In genomic region chr6:53627391-53628218, GRCh38 we compare ENCODE assay signal across 16 cellular contexts. TPM values are rescaled to one million over a fixed set of nuclear protein-coding genes. Genes with fewer than 3 reads are reported as not detected.
A peak's percentile ranks its signal among the peaks of the same experiment; 100 is the strongest.
DNase-seq lines count a peak whose midpoint lies in the region; ATAC-seq and TF ChIP-seq lines count a peak whose summit lies in the region.
"Had no signal": no experiment of that assay in that cellular context is flagged by ENCODE, and none has a peak within 500 bp of the region (broad histone marks: within the 10 kb centered on the region; RNA-seq: fewer than 3 reads in every experiment).

No MANE protein-coding gene starts in this region.

- H2AFZ ChIP-seq in PC-3 (ENCODE audit: low read length), result peak overlapping the region; percentile 31

- H3K9me2 ChIP-seq in PC-3 (replicated peaks; ENCODE audit: low read length), result no peaks in the 10 kb centered on the region

- H3K36me3 ChIP-seq in PC-3 (ENCODE audit: low read depth, low read length), result no peaks in the 10 kb centered on the region
- H3K36me3 ChIP-seq: tibial nerve had no signal

- POLR2A ChIA-PET in PC-3 (lab: Charles Lee; ENCODE audit: unreplicated experiment), result no interaction called here

- H3K4me3 ChIP-seq in PC-3 (ENCODE audit: low read length) (peak overlapping the region; percentile 46; the same call in 1 of the 2 replicates), epithelial cell of esophagus (ENCODE audit: low read length) (no peak overlapping the region)

- H4K20me1 ChIP-seq in PC-3 (ENCODE audit: low read length), result no peaks in the 10 kb centered on the region

- H3K27me3 Mint-ChIP-seq in Calu3 (ENCODE audit: unreplicated experiment) (no peaks in the 10 kb centered on the region), progenitor cell of endocrine pancreas (no peaks in the 10 kb centered on the region)

- H3K79me2 ChIP-seq in PC-3 (ENCODE audit: low read length), result no peaks in the 10 kb centered on the region

- DNase-seq in Calu3 (no peak), PC-3 (no peak), epithelial cell of esophagus (ENCODE audit: low read depth) (peak; percentile 74), progenitor cell of endocrine pancreas (ENCODE audit: low spot score, unreplicated experiment) (no peak), HCEC 1CT (no peak), NCI-H1436 treated with DMSO at 0.1 percent for 48 hours (lab: John Stamatoyannopoulos, UW) (no peak), hypothalamus (lab: John Stamatoyannopoulos, UW) (no peak)
- DNase-seq in stimulated activated CD4-positive, alpha-beta T cell treated with anti-CD3 and anti-CD28 coated beads, Interleukin-4, amount 100 ng/mL, for 1 hour, result no peak
- DNase-seq: activated CD8-positive, alpha-beta memory T cell treated with anti-CD3 and anti-CD28 coated beads for 24 hours; activated naive CD8-positive, alpha-beta T cell treated with anti-CD3 and anti-CD28 coated beads for 36 hours; dorsolateral prefrontal cortex; NCI-H1694 treated with DMSO at 0.1 percent for 48 hours; NCI-H510A; OCI-M1 had no signal

- ATAC-seq in PC-3, result no peak; the same call in 1 of the 2 replicates
- ATAC-seq: activated CD4-positive, CD25-positive, alpha-beta regulatory T cell treated with anti-CD3 and anti-CD28 coated beads, Interleukin-2, amount 50 U/mL, for 24 hours had no signal

- H3K27ac Mint-ChIP-seq in Calu3 (ENCODE audit: unreplicated experiment) (peak overlapping the region; percentile 13), progenitor cell of endocrine pancreas (peak overlapping the region; percentile 14)
- H3K27ac Mint-ChIP-seq: activated naive CD8-positive, alpha-beta T cell treated with anti-CD3 and anti-CD28 coated beads for 36 hours had no signal

- CTCF ChIA-PET in Calu3 (lab: Charles Lee), result no interaction called here
- CTCF ChIA-PET in PC-3 (lab: Charles Lee), result no interaction called here

- H3K4me1 Mint-ChIP-seq in Calu3 (ENCODE audit: low read depth, unreplicated experiment) (peaks cover 10% of the 10 kb centered on the region), progenitor cell of endocrine pancreas (ENCODE audit: low read depth) (peaks cover 11% of the 10 kb centered on the region)
- H3K4me1 Mint-ChIP-seq: activated naive CD8-positive, alpha-beta T cell treated with anti-CD3 and anti-CD28 coated beads for 36 hours had no signal

- H3K9me3 ChIP-seq in PC-3 (ENCODE audit: low read length), result no peaks in the 10 kb centered on the region
- H3K9me3 ChIP-seq: tibial nerve had no signal

- no peak overlapping the region for H3K9ac ChIP-seq in PC-3 (ENCODE audit: low read length)

- no peak for TF ChIP-seq CTCF in Calu3 (IDR thresholded peaks at IDR 0.05; ENCODE audit: unreplicated experiment)
- TF ChIP-seq CTCF in PC-3 (conservative IDR thresholded peaks at IDR 0.05; ENCODE audit: low read depth, low read length), result no peak
- no peak for TF ChIP-seq CTCF in epithelial cell of esophagus (IDR thresholded peaks at IDR 0.05; ENCODE audit: insufficient read depth, low read depth, low read length, missing control alignments)
- no peak for TF ChIP-seq CTCF in progenitor cell of endocrine pancreas (IDR thresholded peaks at IDR 0.05; ENCODE audit: unreplicated experiment)

- H3K27ac ChIP-seq in PC-3 (ENCODE audit: low read length), result peak overlapping the region; percentile 64

- H3K4me1 ChIP-seq in PC-3 (ENCODE audit: insufficient read depth, low read length), result peaks cover 49% of the 10 kb centered on the region

- H3K4me3 Mint-ChIP-seq in Calu3 (ENCODE audit: low read depth, unreplicated experiment) (no peak overlapping the region), progenitor cell of endocrine pancreas (ENCODE audit: low read depth) (no peak overlapping the region)
- H3K4me3 Mint-ChIP-seq: activated naive CD8-positive, alpha-beta T cell treated with anti-CD3 and anti-CD28 coated beads for 36 hours had no signal

- H3K9me3 Mint-ChIP-seq in Calu3 (ENCODE audit: low read depth, unreplicated experiment) (no peaks in the 10 kb centered on the region), progenitor cell of endocrine pancreas (ENCODE audit: low read depth) (no peaks in the 10 kb centered on the region)
- H3K9me3 Mint-ChIP-seq: activated naive CD8-positive, alpha-beta T cell treated with anti-CD3 and anti-CD28 coated beads for 36 hours had no signal

- H3K36me3 Mint-ChIP-seq in Calu3 (ENCODE audit: insufficient read depth, unreplicated experiment) (no peaks in the 10 kb centered on the region), progenitor cell of endocrine pancreas (ENCODE audit: insufficient read depth) (no peaks in the 10 kb centered on the region)
- H3K36me3 Mint-ChIP-seq: activated naive CD8-positive, alpha-beta T cell treated with anti-CD3 and anti-CD28 coated beads for 36 hours had no signal

- BruUV-seq in Calu3 (replicated peaks; lab: Mats Ljungman, UMichigan) (no TSS peak), PC-3 (replicated peaks; lab: Mats Ljungman, UMichigan) (no TSS peak)

- H3K27me3 ChIP-seq in PC-3 (ENCODE audit: low read length), result no peaks in the 10 kb centered on the region
- H3K27me3 ChIP-seq: dorsolateral prefrontal cortex, tibial nerve had no signal

- peak overlapping the region; percentile 73 for H3K4me2 ChIP-seq in PC-3 (ENCODE audit: low read length)

- H3F3A ChIP-seq in PC-3 (ENCODE audit: low read length, unreplicated experiment), result peaks cover 6% of the 10 kb centered on the region

- intact Hi-C loops in Calu3 (cut with micrococcal nuclease; ENCODE audit: unreplicated experiment) (no loop called here), PC-3 (cut with micrococcal nuclease) (loop anchor here (2.0 kb wide), 1 partner anchor 13 kb away; no protein-coding TSS in a partner anchor)

RNA-seq across cellular contexts. Expression of gene KLHL31, which starts 38.0 kb away (rescaled TPM):
- 1.1 and 1.2 TPM in 2 replicates for total RNA-seq in Calu3 (2022)
- total RNA-seq in PC-3 (2014; rRNA removed), result 0.17 and 0.33 TPM in 2 replicates
- 0.84 and 1.3 TPM in 2 replicates for total RNA-seq in progenitor cell of endocrine pancreas
